ENCODE assay signal across 9 cellular contexts in genomic region chr19:50820549-50821247, GRCh38. TPM values are rescaled to one million over a fixed set of nuclear protein-coding genes. Genes with fewer than 3 reads are reported as not detected.
A peak's percentile ranks its signal among the peaks of the same experiment; 100 is the strongest.
DNase-seq lines count a peak whose midpoint lies in the region; ATAC-seq and TF ChIP-seq lines count a peak whose summit lies in the region.
"Had no signal": no experiment of that assay in that cellular context is flagged by ENCODE, and none has a peak within 500 bp of the region (broad histone marks: within the 10 kb centered on the region; RNA-seq: fewer than 3 reads in every experiment).

No MANE protein-coding gene starts in this region.

- H2BK5ac ChIP-seq in H9 (ENCODE audit: insufficient read length, low read length) = no peak overlapping the region

- intact Hi-C loops in activated T-helper 2 cell treated with anti-CD3 and anti-CD28 coated beads, Interferon-gamma antibody, Interleukin-2, Interleukin-4, amounts not matched to agents 10 μg/mL and 5 μg/mL and 100 μg/mL, durations not matched to agents 14 hours and 24 hours and 36 hours (cut with micrococcal nuclease) = no loop called here
- intact Hi-C loops in adrenal gland (cut with DNase I) = no loop called here

- H3K27me3 Mint-ChIP-seq in H9 (ENCODE audit: low read depth) (peaks cover 87% of the 10 kb centered on the region), naive B cell (peaks cover 37 to 75% (median 58%) of the 10 kb centered on the region in 3 donors)
- H3K27me3 Mint-ChIP-seq in activated T-helper 2 cell treated with anti-CD3 and anti-CD28 coated beads, Interferon-gamma antibody, Interleukin-2, Interleukin-4, amounts not matched to agents 10 μg/mL and 5 μg/mL and 100 μg/mL, durations not matched to agents 14 hours and 24 hours and 36 hours (ENCODE audit: low read depth) = peaks cover 31% of the 10 kb centered on the region

- WGBS in H9 (ENCODE audit: extremely low coverage, insufficient read length, low lambda C conversion rate) = no CpG with 5 or more reads among the region's 21 CpGs
- 14 to 23% (median 20%) methylated on average over 15 to 20 of the region's 21 CpGs for WGBS in adrenal gland, 4 donors

- peaks cover 0 to 4% of the 10 kb centered on the region in 2 experiments; a peak in 2 of 5 replicates for H3K9me3 Mint-ChIP-seq in H9
- peaks cover 10% of the 10 kb centered on the region for H3K9me3 Mint-ChIP-seq in activated T-helper 2 cell treated with anti-CD3 and anti-CD28 coated beads, Interferon-gamma antibody, Interleukin-2, Interleukin-4, amounts not matched to agents 10 μg/mL and 5 μg/mL and 100 μg/mL, durations not matched to agents 14 hours and 24 hours and 36 hours
- H3K9me3 Mint-ChIP-seq in naive B cell = peaks cover 0 to 6% (median 0%) of the 10 kb centered on the region in 7 donors

- no peak overlapping the region for H3K9ac ChIP-seq in H9 (ENCODE audit: extremely low read depth, insufficient read length, low read length)

- H3K4me2 ChIP-seq in H9 (ENCODE audit: insufficient read depth, insufficient read length, low read length) = peak overlapping the region; percentile 92

- no peak overlapping the region for H3K23ac ChIP-seq in H9 (ENCODE audit: insufficient read length, low read depth, low read length)

- no peak overlapping the region for H3K4ac ChIP-seq in H9 (ENCODE audit: low read depth, low read length)

- H3K4me1 ChIP-seq in H9 (ENCODE audit: insufficient read depth, low read length) (peaks cover 5% of the 10 kb centered on the region; the same call in 1 of the 2 replicates), adrenal gland (replicated peaks in 1 of 2) (peaks cover 0 to 11% of the 10 kb centered on the region in 2 donors)

- no peak overlapping the region for H2AK5ac ChIP-seq in H9 (ENCODE audit: insufficient read length, low read length)

- H3K14ac ChIP-seq in H9 (ENCODE audit: insufficient read depth, low read length) = no peak overlapping the region

- H3K36me3 Mint-ChIP-seq in H9 (ENCODE audit: insufficient read depth in 1 of 3, low read depth in 3 of 3) (peaks cover 0 to 2% (median 0%) of the 10 kb centered on the region in 3 experiments; a peak in 3 of 7 replicates), naive B cell (no peaks in the 10 kb centered on the region)
- no peaks in the 10 kb centered on the region for H3K36me3 Mint-ChIP-seq in activated T-helper 2 cell treated with anti-CD3 and anti-CD28 coated beads, Interferon-gamma antibody, Interleukin-2, Interleukin-4, amounts not matched to agents 10 μg/mL and 5 μg/mL and 100 μg/mL, durations not matched to agents 14 hours and 24 hours and 36 hours (ENCODE audit: low read depth)

- no peak overlapping the region for H2BK15ac ChIP-seq in H9 (ENCODE audit: low read depth, low read length)

- peak overlapping the region; percentile 33 to 76 for H3K4me3 Mint-ChIP-seq in H9
- H3K4me3 Mint-ChIP-seq in activated T-helper 2 cell treated with anti-CD3 and anti-CD28 coated beads, Interferon-gamma antibody, Interleukin-2, Interleukin-4, amounts not matched to agents 10 μg/mL and 5 μg/mL and 100 μg/mL, durations not matched to agents 14 hours and 24 hours and 36 hours (ENCODE audit: low read depth) = peak overlapping the region; percentile 61
- peak overlapping the region; percentile 42 to 91 (median 72) for H3K4me3 Mint-ChIP-seq in naive B cell

- no peak overlapping the region for H2BK12ac ChIP-seq in H9 (ENCODE audit: insufficient read length, low read depth, low read length)

- H3K27me3 ChIP-seq in H9 (ENCODE audit: insufficient read depth, low read length) (peaks cover 11% of the 10 kb centered on the region), adrenal gland (peaks cover 31% of the 10 kb centered on the region)

- H3K23me2 ChIP-seq in H9 (ENCODE audit: insufficient read length, low read depth, low read length, poor library complexity, severe bottlenecking) = peaks cover 8% of the 10 kb centered on the region

- H4K8ac ChIP-seq in H9 (replicated peaks; ENCODE audit: insufficient read length, low read depth, low read length) = no peak overlapping the region

- H3K4me1 Mint-ChIP-seq in H9 (peaks cover 33 to 42% of the 10 kb centered on the region in 2 experiments), naive B cell (peaks cover 44 to 54% (median 51%) of the 10 kb centered on the region in 3 donors)
- H3K4me1 Mint-ChIP-seq in activated T-helper 2 cell treated with anti-CD3 and anti-CD28 coated beads, Interferon-gamma antibody, Interleukin-2, Interleukin-4, amounts not matched to agents 10 μg/mL and 5 μg/mL and 100 μg/mL, durations not matched to agents 14 hours and 24 hours and 36 hours (ENCODE audit: low read depth) = peaks cover 32% of the 10 kb centered on the region

- no peak overlapping the region for H3K56ac ChIP-seq in H9 (ENCODE audit: insufficient read length, low read depth, low read length)

- TF ChIP-seq CTCF in H9 (conservative IDR thresholded peaks at IDR 0.05) (no peak), adrenal gland (IDR thresholded peaks at IDR 0.05) (no peak), foreskin fibroblast (IDR thresholded peaks at IDR 0.05; ENCODE audit: low read depth, low read length) (no peak)

- no peak overlapping the region for H3T11ph ChIP-seq in H9 (ENCODE audit: low read length)

- H3K27ac Mint-ChIP-seq in H9 (no peak overlapping the region), naive B cell (peak overlapping the region in 4 of 6 donors; percentile 24 to 82 (median 68))
- peak overlapping the region; percentile 58 for H3K27ac Mint-ChIP-seq in activated T-helper 2 cell treated with anti-CD3 and anti-CD28 coated beads, Interferon-gamma antibody, Interleukin-2, Interleukin-4, amounts not matched to agents 10 μg/mL and 5 μg/mL and 100 μg/mL, durations not matched to agents 14 hours and 24 hours and 36 hours

- no peak for ATAC-seq in naive B cell (ENCODE audit: low read depth in 2 of 2)

- H3K18ac ChIP-seq in H9 (ENCODE audit: insufficient read length, low read depth, low read length) = no peak overlapping the region

- no peaks in the 10 kb centered on the region for H4K20me1 ChIP-seq in H9 (ENCODE audit: control insufficient read depth, insufficient read depth, insufficient read length)

- H4K5ac ChIP-seq in H9 (ENCODE audit: insufficient read length, low read depth, low read length) = no peak overlapping the region

- H2BK120ac ChIP-seq in H9 (ENCODE audit: low read depth, low read length, poor library complexity, severe bottlenecking) = no peak overlapping the region

- no peak for TF ChIP-seq POLR2A in adrenal gland (IDR thresholded peaks at IDR 0.05)

- DNase-seq in DMS153 treated with DMSO at 0.1 percent for 48 hours (lab: John Stamatoyannopoulos, UW; ENCODE audit: unreplicated experiment) (peak; percentile 14), H9 (peak; percentile 67), naive B cell (no peak), COLO829 (ENCODE audit: low spot score) (no peak), MV-4-11 (lab: John Stamatoyannopoulos, UW) (no peak), adrenal gland (no peak), foreskin fibroblast (no peak)
- DNase-seq in activated T-helper 2 cell treated with anti-CD3 and anti-CD28 coated beads, Interferon-gamma antibody, Interleukin-2, Interleukin-4, amounts not matched to agents 10 μg/mL and 5 μg/mL and 100 μg/mL, durations not matched to agents 14 hours and 24 hours and 36 hours (ENCODE audit: low spot score) = no peak
- DNase-seq: NCI-H524 treated with DMSO at 0.1 percent for 48 hours had no signal

- H3K4me3 ChIP-seq in adrenal gland (peak overlapping the region in 1 of 4 donors; percentile 19), foreskin fibroblast (ENCODE audit: low read depth in 1 of 2, low read length in 2 of 2) (no peak overlapping the region)

- H3K27ac ChIP-seq in H9 (ENCODE audit: insufficient read length, low read depth, low read length) (no peak overlapping the region), adrenal gland (no peak overlapping the region)

- H3K36me3 ChIP-seq in adrenal gland (replicated peaks in 1 of 2) = no peaks in the 10 kb centered on the region

- no peak overlapping the region for H4K91ac ChIP-seq in H9 (ENCODE audit: insufficient read length, low read depth, low read length)

- no peaks in the 10 kb centered on the region for H3K79me1 ChIP-seq in H9 (ENCODE audit: insufficient read depth, low read depth, low read length, poor library complexity, severe bottlenecking)

- H3K79me2 ChIP-seq in H9 (ENCODE audit: insufficient read depth, low read length) = no peaks in the 10 kb centered on the region

- H2BK20ac ChIP-seq in H9 (ENCODE audit: low read depth, low read length, poor library complexity, severe bottlenecking) = no peak overlapping the region

- H3K9me3 ChIP-seq in H9 (ENCODE audit: control insufficient read depth, low read depth, low read length) (no peaks in the 10 kb centered on the region), adrenal gland (replicated peaks in 1 of 3) (no peaks in the 10 kb centered on the region)

- H2AFZ ChIP-seq in H9 (ENCODE audit: low read length) = no peak overlapping the region

RNA-seq across cellular contexts. Expression of gene KLK1, which starts 2.9 kb away (rescaled TPM):
- total RNA-seq in H9 (2021) = 2.1 and 2.3 TPM in 2 replicates
- total RNA-seq in activated T-helper 2 cell treated with anti-CD3 and anti-CD28 coated beads, Interferon-gamma antibody, Interleukin-2, Interleukin-4, amounts not matched to agents 10 μg/mL and 5 μg/mL and 100 μg/mL, durations not matched to agents 14 hours and 24 hours and 36 hours = 3.0 and 3.5 TPM in 2 replicates
- 1 to 10 TPM; 1.2 to 6.7 (median 2.0) TPM for polyA plus RNA-seq in naive B cell (ENCODE audit: low read depth in 6 of 6)
- total RNA-seq in adrenal gland = 1 to 10 TPM in 6 of 8 donors, not detected in 2; 1.4 to 8.6 (median 2.4) TPM
- polyA plus RNA-seq in adrenal gland = 10 to 100 TPM in 2 of 3 donors, 1 to 10 TPM in 1; 1.1 to 26.5 (median 11.2) TPM

RNA-seq across cellular contexts. Expression of gene KLK15, which starts 12.7 kb away (rescaled TPM):
- total RNA-seq in H9 (2021) = not detected in 2 replicates
- not detected in 2 replicates for total RNA-seq in activated T-helper 2 cell treated with anti-CD3 and anti-CD28 coated beads, Interferon-gamma antibody, Interleukin-2, Interleukin-4, amounts not matched to agents 10 μg/mL and 5 μg/mL and 100 μg/mL, durations not matched to agents 14 hours and 24 hours and 36 hours
- polyA plus RNA-seq in naive B cell (ENCODE audit: low read depth in 6 of 6) = not detected
- total RNA-seq in adrenal gland = 1 to 10 TPM in 4 of 8 donors, under 1 TPM in 2, not detected in 2; 0.32 to 5.1 (median 1.3) TPM
- 1 to 10 TPM in 1 of 3 donors, under 1 TPM in 2; 0.15 to 1.7 (median 0.34) TPM for polyA plus RNA-seq in adrenal gland

RNA-seq across cellular contexts. Expression of gene ACP4, which starts 30.5 kb away (rescaled TPM):
- not detected in 2 replicates for total RNA-seq in H9 (2021)
- total RNA-seq in activated T-helper 2 cell treated with anti-CD3 and anti-CD28 coated beads, Interferon-gamma antibody, Interleukin-2, Interleukin-4, amounts not matched to agents 10 μg/mL and 5 μg/mL and 100 μg/mL, durations not matched to agents 14 hours and 24 hours and 36 hours = not detected in 2 replicates
- polyA plus RNA-seq in naive B cell (ENCODE audit: low read depth in 6 of 6) = not detected
- not detected for total RNA-seq in adrenal gland
- not detected for polyA plus RNA-seq in adrenal gland

RNA-seq across cellular contexts. Expression of gene KLK3, which starts 34.0 kb away (rescaled TPM):
- total RNA-seq in H9 (2021) (not detected in 2 replicates), adrenal gland (1 to 10 TPM in 2 of 8 donors, under 1 TPM in 2, not detected in 4; 0.31 to 4.8 (median 2.5) TPM)
- total RNA-seq in activated T-helper 2 cell treated with anti-CD3 and anti-CD28 coated beads, Interferon-gamma antibody, Interleukin-2, Interleukin-4, amounts not matched to agents 10 μg/mL and 5 μg/mL and 100 μg/mL, durations not matched to agents 14 hours and 24 hours and 36 hours = not detected in 2 replicates
- polyA plus RNA-seq in naive B cell (ENCODE audit: low read depth in 6 of 6) (not detected), adrenal gland (10 to 100 TPM in 1 of 3 donors, 1 to 10 TPM in 1, under 1 TPM in 1; 0.35 to 26.0 (median 1.3) TPM)

RNA-seq across cellular contexts. Expression of gene GPR32, which starts 50.4 kb away (rescaled TPM):
- total RNA-seq in H9 (2021) (not detected in 2 replicates), adrenal gland (not detected)
- not detected in 2 replicates for total RNA-seq in activated T-helper 2 cell treated with anti-CD3 and anti-CD28 coated beads, Interferon-gamma antibody, Interleukin-2, Interleukin-4, amounts not matched to agents 10 μg/mL and 5 μg/mL and 100 μg/mL, durations not matched to agents 14 hours and 24 hours and 36 hours
- polyA plus RNA-seq in naive B cell (ENCODE audit: low read depth in 6 of 6) (not detected), adrenal gland (not detected)

Comparison
In these comparisons a context has a peak if more than half of its experiments do, and no peak if none do; other contexts are left out.
1. DNase-seq: peak in DMS153 treated with DMSO at 0.1 percent for 48 hours (single experiment) and H9 (single experiment); none in activated T-helper 2 cell treated with anti-CD3 and anti-CD28 coated beads, Interferon-gamma antibody, Interleukin-2, Interleukin-4, amounts not matched to agents 10 μg/mL and 5 μg/mL and 100 μg/mL, durations not matched to agents 14 hours and 24 hours and 36 hours (single experiment), naive B cell (single experiment), COLO829 (single experiment), MV-4-11 (single experiment), adrenal gland (0 of 7) and foreskin fibroblast (0 of 2).
2. H3K27ac Mint-ChIP-seq: peak in activated T-helper 2 cell treated with anti-CD3 and anti-CD28 coated beads, Interferon-gamma antibody, Interleukin-2, Interleukin-4, amounts not matched to agents 10 μg/mL and 5 μg/mL and 100 μg/mL, durations not matched to agents 14 hours and 24 hours and 36 hours (single experiment) and naive B cell (4 of 6); none in H9 (0 of 3).
3. Peak in every context shown above with its lines, with median percentiles within 50 percentile points of each other: H3K4me3 Mint-ChIP-seq.